In genomic region chr6:45300776-45301175, GRCh38 we compare ENCODE assay signal across 19 cellular contexts.
"Had no signal": no experiment of that assay in that cellular context is flagged by ENCODE, and none has a peak within 500 bp of the region (broad histone marks: within the 10 kb centered on the region; RNA-seq: fewer than 3 reads in every experiment).

No MANE protein-coding gene starts in this region.

- H3K4me3 Mint-ChIP-seq: activated CD4-positive, alpha-beta memory T cell treated with anti-CD3 and anti-CD28 coated beads, Interleukin-2, amount 10 ng/mL, durations not matched to agents 7 days and 5 days; activated naive CD8-positive, alpha-beta T cell treated with anti-CD3 and anti-CD28 coated beads, Interleukin-2, amount 50 U/mL, for 24 hours; activated T-helper 1 cell treated with anti-CD3 and anti-CD28 coated beads, Interleukin-12 subunit alpha, Interleukin-12 subunit beta, Interleukin-2, Interleukin-4 antibody, amounts not matched to agents 30 ng/mL and 10 ng/mL and 1 ng/mL, durations not matched to agents 14 hours and 24 hours and 36 hours; dendritic cell treated with granulocyte-macrophage colony-stimulating factor and Interleukin-4, amounts not matched to agents 40 ng/mL and 50 ng/mL, for 4 days; naive B cell had no signal

- ATAC-seq: activated naive CD8-positive, alpha-beta T cell treated with anti-CD3 and anti-CD28 coated beads, Interleukin-2, amount 50 U/mL, for 24 hours had no signal

- H3K4me3 ChIP-seq: left ventricle myocardium inferior, tibial nerve, vagina had no signal

- H3K27me3 ChIP-seq: neutrophil, tibial nerve, vagina had no signal

- H3K27me3 Mint-ChIP-seq: activated CD4-positive, alpha-beta memory T cell treated with anti-CD3 and anti-CD28 coated beads, Interleukin-2, amount 10 ng/mL, durations not matched to agents 7 days and 5 days; activated naive CD8-positive, alpha-beta T cell treated with anti-CD3 and anti-CD28 coated beads, Interleukin-2, amount 50 U/mL, for 24 hours; dendritic cell treated with granulocyte-macrophage colony-stimulating factor and Interleukin-4, amounts not matched to agents 40 ng/mL and 50 ng/mL, for 4 days; naive B cell had no signal

- H3K27ac Mint-ChIP-seq: activated CD4-positive, alpha-beta memory T cell treated with anti-CD3 and anti-CD28 coated beads, Interleukin-2, amount 10 ng/mL, durations not matched to agents 7 days and 5 days; activated naive CD8-positive, alpha-beta T cell treated with anti-CD3 and anti-CD28 coated beads, Interleukin-2, amount 50 U/mL, for 24 hours; activated T-helper 1 cell treated with anti-CD3 and anti-CD28 coated beads, Interleukin-12 subunit alpha, Interleukin-12 subunit beta, Interleukin-2, Interleukin-4 antibody, amounts not matched to agents 30 ng/mL and 10 ng/mL and 1 ng/mL, durations not matched to agents 14 hours and 24 hours and 36 hours; dendritic cell treated with granulocyte-macrophage colony-stimulating factor and Interleukin-4, amounts not matched to agents 40 ng/mL and 50 ng/mL, for 4 days had no signal

- H3K27ac ChIP-seq: left ventricle myocardium inferior, neutrophil, tibial nerve, vagina had no signal

- H3K4me1 ChIP-seq: left ventricle myocardium inferior, tibial nerve, vagina had no signal

- H3K36me3 ChIP-seq: left ventricle myocardium inferior, neutrophil, vagina had no signal

- DNase-seq: activated CD4-positive, alpha-beta memory T cell treated with anti-CD3 and anti-CD28 coated beads, Interleukin-2, amount 10 ng/mL, durations not matched to agents 7 days and 5 days; activated CD4-positive, alpha-beta T cell treated with anti-CD3 and anti-CD28 coated beads for 1 hour; activated CD8-positive, alpha-beta memory T cell treated with anti-CD3 and anti-CD28 coated beads, Interleukin-2, amount 50 U/mL, for 48 hours; activated naive CD8-positive, alpha-beta T cell treated with anti-CD3 and anti-CD28 coated beads, Interleukin-2, amount 50 U/mL, for 24 hours; aorta; effector memory CD4-positive, alpha-beta T cell; foreskin fibroblast; hippocampal formation; kidney; left ventricle myocardium inferior; naive B cell; stimulated activated naive CD4-positive, alpha-beta T cell treated with Interleukin-2 at 50 U/mL for 16 hours; substantia nigra; T-helper 9 cell had no signal

- H3K9me3 Mint-ChIP-seq: dendritic cell treated with granulocyte-macrophage colony-stimulating factor and Interleukin-4, amounts not matched to agents 40 ng/mL and 50 ng/mL, for 4 days had no signal

- H3K9me3 ChIP-seq: neutrophil, vagina had no signal
